ENCODE assay signal across 15 cellular contexts in the genomic region with DNA sequence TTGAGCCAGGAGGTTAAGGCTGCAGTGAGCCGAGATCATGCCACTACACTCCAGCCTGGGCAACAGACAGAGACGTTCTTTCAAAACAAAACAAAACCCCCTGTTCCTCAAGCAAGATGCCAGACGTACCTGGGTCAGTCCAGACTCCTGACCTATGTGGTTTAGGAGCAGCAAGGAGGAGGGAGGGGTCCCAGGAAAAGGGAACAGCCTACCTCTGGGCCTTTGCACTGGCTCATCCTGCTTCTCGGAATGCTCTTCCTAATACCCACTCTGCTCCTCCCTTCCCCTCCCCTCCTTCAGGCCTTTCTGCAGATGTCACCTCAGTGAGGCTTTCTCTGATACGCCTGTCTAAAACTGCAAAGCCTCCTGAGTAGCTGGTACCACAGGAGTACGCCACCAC. TPM values are rescaled to one million over a fixed set of nuclear protein-coding genes. Genes with fewer than 3 reads are reported as not detected.
DNase-seq lines count a peak whose midpoint lies in the region; ATAC-seq, FAIRE-seq and TF ChIP-seq lines count a peak whose summit lies in the region.
"Had no signal": no experiment of that assay in that cellular context is flagged by ENCODE, and none has a peak within 500 bp of the region (broad histone marks: within the 10 kb centered on the region; RNA-seq: fewer than 3 reads in every experiment).

No MANE protein-coding gene starts in this region.

- CTCF ChIA-PET in GM12878 (lab: Yijun Ruan, JAX): interaction anchor here (0.8 to 2.5 kb wide), 18 partner anchors 8 to 466 kb away, joined by 3 to 17 read pairs (median 6); a partner anchor contains a TSS

- H4K8ac ChIP-seq in mesenchymal stem cell (ENCODE audit: low read length): no peak overlapping the region

- no peak overlapping the region for H3K4ac ChIP-seq in mesenchymal stem cell (ENCODE audit: low read depth in 1 of 2, low read length in 2 of 2)

- RAD21 ChIA-PET in GM12878 (lab: Charles Lee; ENCODE audit: unreplicated experiment): interaction anchor here (0.7 to 4.3 kb wide), 18 partner anchors 8 to 466 kb away, joined by 3 to 34 read pairs (median 6); a partner anchor contains a TSS

- H4K20me1 ChIP-seq in Loucy (ENCODE audit: insufficient read depth, low read length, poor library complexity, severe bottlenecking) (no peaks in the 10 kb centered on the region), GM12878 (ENCODE audit: control insufficient read depth, insufficient read depth) (no peaks in the 10 kb centered on the region)

- no peak overlapping the region for H3K18ac ChIP-seq in mesenchymal stem cell (ENCODE audit: low read depth in 1 of 2, low read length in 2 of 2)

- H3K23ac ChIP-seq in mesenchymal stem cell (ENCODE audit: low read length in 2 of 2): no peak overlapping the region

- no peaks in the 10 kb centered on the region for H3K27me3 Mint-ChIP-seq in activated CD4-positive, alpha-beta T cell treated with anti-CD3 and anti-CD28 coated beads, Interleukin-2, amount 10 ng/mL, durations not matched to agents 24 days and 14 days

- peaks cover 13% of the 10 kb centered on the region for H3K4me1 ChIP-seq in Loucy (ENCODE audit: insufficient read depth, low read length, poor library complexity, severe bottlenecking)
- peaks cover 32% of the 10 kb centered on the region for H3K4me1 ChIP-seq in GM12878 (ENCODE audit: control insufficient read depth, insufficient read depth, low read length)
- H3K4me1 ChIP-seq in rectal smooth muscle tissue (ENCODE audit: control insufficient read depth, insufficient read depth, low read length): peaks cover 7% of the 10 kb centered on the region
- peaks cover 21% of the 10 kb centered on the region for H3K4me1 ChIP-seq in mesenchymal stem cell (ENCODE audit: control insufficient read depth, insufficient read depth, low read depth, low read length)

- no peak overlapping the region for H2BK120ac ChIP-seq in mesenchymal stem cell (ENCODE audit: low read depth, low read length)

- H3K4me2 ChIP-seq in Loucy (ENCODE audit: low read depth, low read length, poor library complexity, severe bottlenecking): no peak overlapping the region
- H3K4me2 ChIP-seq in GM12878 (ENCODE audit: control insufficient read depth, insufficient read depth): peak overlapping the region; percentile 96
- no peak overlapping the region for H3K4me2 ChIP-seq in mesenchymal stem cell (ENCODE audit: low read length, poor library complexity, severe bottlenecking)

- no peak overlapping the region for H2BK15ac ChIP-seq in mesenchymal stem cell (ENCODE audit: low read depth, poor library complexity, severe bottlenecking)

- no peaks in the 10 kb centered on the region for H3F3A ChIP-seq in Loucy (ENCODE audit: low read depth)

- no peaks in the 10 kb centered on the region for H3K36me3 ChIP-seq in Loucy (ENCODE audit: insufficient read depth, low read length)
- peaks cover 0 to 4% of the 10 kb centered on the region in 2 experiments; a peak in 1 of 4 replicates for H3K36me3 ChIP-seq in GM12878 (ENCODE audit: control insufficient read depth in 2 of 2, insufficient read depth in 2 of 2, low read length in 1 of 2)
- H3K36me3 ChIP-seq in rectal smooth muscle tissue (ENCODE audit: control insufficient read depth, insufficient read depth, low read length): no peaks in the 10 kb centered on the region
- H3K36me3 ChIP-seq in mesenchymal stem cell (ENCODE audit: control insufficient read depth in 1 of 2, insufficient read depth in 2 of 2, low read depth in 1 of 2, low read length in 2 of 2): peaks cover 0 to 3% of the 10 kb centered on the region in 2 experiments
- H3K36me3 ChIP-seq: colonic mucosa, esophagus squamous epithelium, tibial nerve had no signal

- no peaks in the 10 kb centered on the region for H3K27me3 ChIP-seq in Loucy (ENCODE audit: insufficient read depth, low read length, poor library complexity, severe bottlenecking)
- H3K27me3 ChIP-seq in GM12878 (replicated peaks in 1 of 2; ENCODE audit: control insufficient read depth in 2 of 2, insufficient read depth in 2 of 2, low read length in 1 of 2): no peaks in the 10 kb centered on the region
- H3K27me3 ChIP-seq in rectal smooth muscle tissue (ENCODE audit: control insufficient read depth, insufficient read depth, low read length): no peaks in the 10 kb centered on the region
- H3K27me3 ChIP-seq in mesenchymal stem cell (ENCODE audit: control insufficient read depth in 1 of 2, insufficient read depth in 1 of 2, low read length in 2 of 2): peaks cover 0 to 13% of the 10 kb centered on the region in 2 experiments
- H3K27me3 ChIP-seq: colonic mucosa, esophagus squamous epithelium, tibial nerve had no signal

- H3K79me1 ChIP-seq in mesenchymal stem cell (replicated peaks; ENCODE audit: low read length, poor library complexity, severe bottlenecking): no peaks in the 10 kb centered on the region

- H3K4me3 Mint-ChIP-seq in activated CD4-positive, alpha-beta T cell treated with anti-CD3 and anti-CD28 coated beads, Interleukin-2, amount 10 ng/mL, durations not matched to agents 24 days and 14 days: peak overlapping the region; percentile 95

- no peak overlapping the region for H2BK5ac ChIP-seq in mesenchymal stem cell (ENCODE audit: low read depth, low read length, poor library complexity, severe bottlenecking)

- H2AK5ac ChIP-seq in mesenchymal stem cell (ENCODE audit: low read length, severe bottlenecking): no peak overlapping the region

- no peak for ATAC-seq in GM12878
- ATAC-seq in GM21576 (IDR thresholded peaks at IDR 0.05; ENCODE audit: unreplicated experiment): no peak
- ATAC-seq in GM18502 (IDR thresholded peaks at IDR 0.05; ENCODE audit: poor library complexity, unreplicated experiment): no peak
- ATAC-seq: left colon had no signal

- no peak for TF ChIP-seq CTCF in Loucy (conservative IDR thresholded peaks at IDR 0.05; ENCODE audit: low read length)
- no peak for TF ChIP-seq CTCF in GM12878 (IDR thresholded peaks at IDR 0.05 in 2 of 3, conservative IDR thresholded peaks at IDR 0.05 in 1 of 3; ENCODE audit: control insufficient read depth in 2 of 3, extremely low read depth in 1 of 3, insufficient read depth in 1 of 3, low read depth in 3 of 3, low read length in 3 of 3)

- no peaks in the 10 kb centered on the region for H3K9me2 ChIP-seq in Loucy (replicated peaks; ENCODE audit: low read depth, low read length)

- TF ChIP-seq RAD21 in GM12878 (IDR thresholded peaks at IDR 0.05; ENCODE audit: insufficient read depth, low read depth, low read length): no peak

- peak overlapping the region; percentile 64 for H3K9ac ChIP-seq in Loucy (ENCODE audit: low read depth, low read length, poor library complexity, severe bottlenecking)
- H3K9ac ChIP-seq in GM12878 (ENCODE audit: control insufficient read depth, insufficient read depth, low read length): no peak overlapping the region
- H3K9ac ChIP-seq in rectal smooth muscle tissue (ENCODE audit: low read length): no peak overlapping the region
- H3K9ac ChIP-seq in mesenchymal stem cell (ENCODE audit: low read length): no peak overlapping the region

- no peak overlapping the region for H4K91ac ChIP-seq in mesenchymal stem cell (ENCODE audit: low read length)

- H2AFZ ChIP-seq in Loucy (ENCODE audit: low read length): no peak overlapping the region
- H2AFZ ChIP-seq in GM12878 (ENCODE audit: control insufficient read depth, low read depth, low read length): no peak overlapping the region
- no peak overlapping the region for H2AFZ ChIP-seq in mesenchymal stem cell (ENCODE audit: low read depth, low read length)

- no peak overlapping the region for H3K14ac ChIP-seq in mesenchymal stem cell (ENCODE audit: low read length in 2 of 2)

- intact Hi-C loops in activated CD4-positive, alpha-beta T cell treated with anti-CD3 and anti-CD28 coated beads, Interleukin-2, amount 10 ng/mL, durations not matched to agents 24 days and 14 days (cut with micrococcal nuclease): no loop called here
- intact Hi-C loops in GM12878 (cut with micrococcal nuclease; ENCODE audit: unreplicated experiment): loop anchor here (5.0 kb wide), 1 partner anchor 64 kb away; a partner anchor contains a TSS

- TF ChIP-seq EP300 in GM12878 (IDR thresholded peaks at IDR 0.05; ENCODE audit: borderline replicate concordance in 1 of 2, control insufficient read depth in 1 of 2, low read depth in 2 of 2, low read length in 2 of 2): no peak

- no peaks in the 10 kb centered on the region for H3K9me3 Mint-ChIP-seq in activated CD4-positive, alpha-beta T cell treated with anti-CD3 and anti-CD28 coated beads, Interleukin-2, amount 10 ng/mL, durations not matched to agents 24 days and 14 days

- H2BK12ac ChIP-seq in mesenchymal stem cell (ENCODE audit: low read length in 2 of 2): no peak overlapping the region

- in situ Hi-C loops in GM12878 (cut with MboI): loop anchor here (5.0 kb wide), 1 partner anchor 316 kb away; no protein-coding TSS in a partner anchor

- H3K9me3 ChIP-seq in Loucy (ENCODE audit: insufficient read depth, low read depth, low read length) (no peaks in the 10 kb centered on the region), GM12878 (replicated peaks; ENCODE audit: control insufficient read depth, insufficient read depth, low read length) (no peaks in the 10 kb centered on the region), mesenchymal stem cell (ENCODE audit: control insufficient read depth, low read length) (no peaks in the 10 kb centered on the region)
- H3K9me3 ChIP-seq: colonic mucosa, esophagus squamous epithelium, tibial nerve had no signal

- H3K27ac ChIP-seq in GM12878 (ENCODE audit: control insufficient read depth, insufficient read depth) (no peak overlapping the region), rectal smooth muscle tissue (ENCODE audit: low read depth, low read length) (no peak overlapping the region), mesenchymal stem cell (ENCODE audit: low read length, poor library complexity, severe bottlenecking) (no peak overlapping the region)

- no peak for FAIRE-seq in GM12878 (lab: Jason Lieb, UNC)

- 96% methylated on average over 6 of the region's 6 CpGs for WGBS in GM12878 (ENCODE audit: insufficient coverage, insufficient replicate concordance, low lambda C conversion rate, missing lambda C conversion rate)
- WGBS in mesenchymal stem cell: 89% methylated on average over 4 of the region's 6 CpGs

- DNase-seq in activated CD4-positive, alpha-beta T cell treated with anti-CD3 and anti-CD28 coated beads, Interleukin-2, amount 10 ng/mL, durations not matched to agents 24 days and 14 days: no peak
- no peak for DNase-seq in activated CD4-positive, alpha-beta T cell treated with anti-CD3 and anti-CD28 coated beads for 48 hours
- DNase-seq in GM12878 (ENCODE audit: low read depth, low spot score): no peak
- no peak for DNase-seq in mesenchymal stem cell
- DNase-seq: aorta, Calu3, esophagus squamous epithelium, retina had no signal

- BruUV-seq in GM12878 (replicated peaks; lab: Mats Ljungman, UMichigan): TSS peak; percentile 73

- SMC1A ChIA-PET in GM12878 (lab: Charles Lee; ENCODE audit: uncharacterized antibody, unreplicated experiment): interaction anchor here (0.8 to 4.6 kb wide), 15 partner anchors 8 to 466 kb away, joined by 3 to 39 read pairs (median 5); a partner anchor contains a TSS

- peaks cover 36% of the 10 kb centered on the region for H3K4me1 Mint-ChIP-seq in activated CD4-positive, alpha-beta T cell treated with anti-CD3 and anti-CD28 coated beads, Interleukin-2, amount 10 ng/mL, durations not matched to agents 24 days and 14 days

- H3K27ac Mint-ChIP-seq in activated CD4-positive, alpha-beta T cell treated with anti-CD3 and anti-CD28 coated beads, Interleukin-2, amount 10 ng/mL, durations not matched to agents 24 days and 14 days: peak overlapping the region; percentile 89

- no peaks in the 10 kb centered on the region for H3K79me2 ChIP-seq in Loucy (ENCODE audit: insufficient read depth, low read length)
- no peaks in the 10 kb centered on the region for H3K79me2 ChIP-seq in GM12878 (ENCODE audit: control insufficient read depth, insufficient read depth, low read length)

- no peak for TF ChIP-seq POLR2A in GM12878 (IDR thresholded peaks at IDR 0.05; ENCODE audit: low read depth, low read length)

- POLR2A ChIA-PET in GM12878 (lab: Charles Lee): interaction anchor here (0.6 to 9.7 kb wide), 10 partner anchors 8 to 1221 kb away, joined by 3 to 144 read pairs (median 11); a partner anchor contains a TSS

- H3K4me3 ChIP-seq in Loucy (ENCODE audit: low read length, poor library complexity, severe bottlenecking) (no peak overlapping the region), GM12878 (no peak overlapping the region), rectal smooth muscle tissue (ENCODE audit: low read length) (peak overlapping the region; percentile 13), mesenchymal stem cell (ENCODE audit: insufficient read depth in 1 of 2, low read depth in 1 of 2, low read length in 2 of 2) (no peak overlapping the region)

- H3K36me3 Mint-ChIP-seq in activated CD4-positive, alpha-beta T cell treated with anti-CD3 and anti-CD28 coated beads, Interleukin-2, amount 10 ng/mL, durations not matched to agents 24 days and 14 days (ENCODE audit: low read depth): peaks cover 42% of the 10 kb centered on the region

RNA-seq across cellular contexts. Expression of a gene that starts 9.5 kb away (rescaled TPM):
- 62.7 and 68.9 TPM in 2 replicates for total RNA-seq in activated CD4-positive, alpha-beta T cell treated with anti-CD3 and anti-CD28 coated beads, Interleukin-2, amount 10 ng/mL, durations not matched to agents 24 days and 14 days
- 42.0 and 48.1 TPM in 2 replicates for total RNA-seq in GM12878 (2013; cell fraction: nucleolus; rRNA removed)
- total RNA-seq in GM12878 (2014; rRNA removed): 50.8 and 55.1 TPM in 2 replicates
- 35.6 and 37.8 TPM in 2 replicates for total RNA-seq in GM12878 (2014; rRNA removed; fragmentation: Illumina TruSeq; extraction: Trizol)
- total RNA-seq in GM12878 (2021): 51.3 and 54.9 TPM in 2 replicates
- 13.3 TPM for polyA plus RNA-seq in GM12878 (2011; ENCODE audit: low read depth)
- 44.4 and 64.2 TPM in 2 replicates for polyA plus RNA-seq in GM12878 (2011; rRNA removed)
- 67.4 and 81.2 TPM in 2 replicates for polyA plus RNA-seq in GM12878 (2011; cell fraction: cytosol; rRNA removed)
- 88.4 and 106 TPM in 2 replicates for polyA plus RNA-seq in GM12878 (2011; cell fraction: nucleus; rRNA removed)
- polyA plus RNA-seq in GM12878 (2012): 33.6 and 41.0 TPM in 2 replicates
- 29.7 and 36.4 TPM in 2 replicates for polyA plus RNA-seq in GM12878 (2014; fragmentation: Illumina TruSeq; extraction: Trizol)
- 10 to 100 TPM; 14.5 to 16.3 TPM for polyA plus RNA-seq in GM12878 (2014; fragmentation: Nextera tagmentation; extraction: Ambion mirVana)
- polyA plus RNA-seq in GM12878 (2014; rRNA removed): 54.8 and 62.4 TPM in 2 replicates
- 10 to 100 TPM; 46.3 to 48.9 TPM for polyA plus RNA-seq in GM12878 (2016; fragmentation: Nextera tagmentation; extraction: Ambion mirVana)
- polyA minus RNA-seq in GM12878 (2011; rRNA and poly(A)+ RNA removed): 30.0 and 57.5 TPM in 2 replicates
- polyA minus RNA-seq in GM12878 (2011; cell fraction: cytosol; rRNA and poly(A)+ RNA removed): 15.6 and 23.4 TPM in 2 replicates
- 32.0 and 54.9 TPM in 2 replicates for polyA minus RNA-seq in GM12878 (2011; cell fraction: nucleus; rRNA and poly(A)+ RNA removed)
- 1.1 TPM for polyA plus RNA-seq in mesenchymal stem cell (2013, experiment 1 of 2)
- polyA plus RNA-seq in mesenchymal stem cell (2013, experiment 2 of 2): 1.6 TPM

RNA-seq across cellular contexts. Expression of a gene that starts 18.8 kb away (rescaled TPM):
- 686 and 695 TPM in 2 replicates for total RNA-seq in activated CD4-positive, alpha-beta T cell treated with anti-CD3 and anti-CD28 coated beads, Interleukin-2, amount 10 ng/mL, durations not matched to agents 24 days and 14 days
- total RNA-seq in GM12878 (2013; cell fraction: nucleolus; rRNA removed): 172 and 179 TPM in 2 replicates
- total RNA-seq in GM12878 (2014; rRNA removed) (319 and 322 TPM in 2 replicates), GM12878 (2014; rRNA removed; fragmentation: Illumina TruSeq; extraction: Trizol) (240 and 248 TPM in 2 replicates), GM12878 (2021) (512 and 523 TPM in 2 replicates)
- 220 TPM for polyA plus RNA-seq in GM12878 (2011; ENCODE audit: low read depth)
- polyA plus RNA-seq in GM12878 (2011; rRNA removed) (278 and 395 TPM in 2 replicates), GM12878 (2014; fragmentation: Illumina TruSeq; extraction: Trizol) (416 and 440 TPM in 2 replicates), GM12878 (2014; fragmentation: Nextera tagmentation; extraction: Ambion mirVana) (10 to 100 TPM; 32.5 to 92.5 TPM), GM12878 (2014; rRNA removed) (241 and 268 TPM in 2 replicates), GM12878 (2016; fragmentation: Nextera tagmentation; extraction: Ambion mirVana) (100 to 1,000 TPM; 294 to 346 TPM)
- polyA plus RNA-seq in GM12878 (2011; cell fraction: cytosol; rRNA removed): 272 and 344 TPM in 2 replicates
- polyA plus RNA-seq in GM12878 (2011; cell fraction: nucleus; rRNA removed): 447 and 512 TPM in 2 replicates
- 258 and 326 TPM in 2 replicates for polyA plus RNA-seq in GM12878 (2012)
- polyA minus RNA-seq in GM12878 (2011; rRNA and poly(A)+ RNA removed): 348 and 368 TPM in 2 replicates
- 150 and 190 TPM in 2 replicates for polyA minus RNA-seq in GM12878 (2011; cell fraction: cytosol; rRNA and poly(A)+ RNA removed)
- polyA minus RNA-seq in GM12878 (2011; cell fraction: nucleus; rRNA and poly(A)+ RNA removed): 92.8 and 152 TPM in 2 replicates
- polyA plus RNA-seq in mesenchymal stem cell (2013, experiment 1 of 2): 177 TPM
- polyA plus RNA-seq in mesenchymal stem cell (2013, experiment 2 of 2): 181 TPM

RNA-seq across cellular contexts. Expression of a gene that starts 30.9 kb away (rescaled TPM):
- total RNA-seq in activated CD4-positive, alpha-beta T cell treated with anti-CD3 and anti-CD28 coated beads, Interleukin-2, amount 10 ng/mL, durations not matched to agents 24 days and 14 days: 23.6 and 30.1 TPM in 2 replicates
- 29.3 and 37.0 TPM in 2 replicates for total RNA-seq in GM12878 (2013; cell fraction: nucleolus; rRNA removed)
- total RNA-seq in GM12878 (2014; rRNA removed): 27.6 and 29.5 TPM in 2 replicates
- 14.6 and 15.9 TPM in 2 replicates for total RNA-seq in GM12878 (2014; rRNA removed; fragmentation: Illumina TruSeq; extraction: Trizol)
- 22.4 and 22.9 TPM in 2 replicates for total RNA-seq in GM12878 (2021)
- polyA plus RNA-seq in GM12878 (2011; ENCODE audit: low read depth): 12.6 TPM
- polyA plus RNA-seq in GM12878 (2011; rRNA removed): 16.5 and 38.7 TPM in 2 replicates
- polyA plus RNA-seq in GM12878 (2011; cell fraction: cytosol; rRNA removed): 38.0 and 39.8 TPM in 2 replicates
- polyA plus RNA-seq in GM12878 (2011; cell fraction: nucleus; rRNA removed): 63.6 and 64.7 TPM in 2 replicates
- 24.6 and 26.6 TPM in 2 replicates for polyA plus RNA-seq in GM12878 (2012)
- 16.3 and 25.4 TPM in 2 replicates for polyA plus RNA-seq in GM12878 (2014; fragmentation: Illumina TruSeq; extraction: Trizol)
- 1 to 10 TPM; 1.4 to 5.1 TPM for polyA plus RNA-seq in GM12878 (2014; fragmentation: Nextera tagmentation; extraction: Ambion mirVana)
- 21.4 and 25.5 TPM in 2 replicates for polyA plus RNA-seq in GM12878 (2014; rRNA removed)
- 10 to 100 TPM; 25.6 to 27.5 TPM for polyA plus RNA-seq in GM12878 (2016; fragmentation: Nextera tagmentation; extraction: Ambion mirVana)
- 19.3 and 27.0 TPM in 2 replicates for polyA minus RNA-seq in GM12878 (2011; rRNA and poly(A)+ RNA removed)
- 7.1 and 10.3 TPM in 2 replicates for polyA minus RNA-seq in GM12878 (2011; cell fraction: cytosol; rRNA and poly(A)+ RNA removed)
- polyA minus RNA-seq in GM12878 (2011; cell fraction: nucleus; rRNA and poly(A)+ RNA removed): 14.6 and 19.6 TPM in 2 replicates
- 57.6 TPM for polyA plus RNA-seq in mesenchymal stem cell (2013, experiment 1 of 2)
- 54.9 TPM for polyA plus RNA-seq in mesenchymal stem cell (2013, experiment 2 of 2)

RNA-seq across cellular contexts. Expression of a gene that starts 31.2 kb away (rescaled TPM):
- total RNA-seq in activated CD4-positive, alpha-beta T cell treated with anti-CD3 and anti-CD28 coated beads, Interleukin-2, amount 10 ng/mL, durations not matched to agents 24 days and 14 days: 89.2 and 89.7 TPM in 2 replicates
- total RNA-seq in GM12878 (2013; cell fraction: nucleolus; rRNA removed): 5.3 and 5.4 TPM in 2 replicates
- total RNA-seq in GM12878 (2014; rRNA removed): 45.0 and 52.2 TPM in 2 replicates
- total RNA-seq in GM12878 (2014; rRNA removed; fragmentation: Illumina TruSeq; extraction: Trizol): 11.0 and 11.7 TPM in 2 replicates
- total RNA-seq in GM12878 (2021): 47.6 and 54.6 TPM in 2 replicates
- 7.9 TPM for polyA plus RNA-seq in GM12878 (2011; ENCODE audit: low read depth)
- 12.4 and 25.7 TPM in 2 replicates for polyA plus RNA-seq in GM12878 (2011; rRNA removed)
- 39.6 and 60.6 TPM in 2 replicates for polyA plus RNA-seq in GM12878 (2011; cell fraction: cytosol; rRNA removed)
- polyA plus RNA-seq in GM12878 (2011; cell fraction: nucleus; rRNA removed): 19.5 and 32.3 TPM in 2 replicates
- polyA plus RNA-seq in GM12878 (2012): 25.0 and 28.6 TPM in 2 replicates
- 3.7 and 8.6 TPM in 2 replicates for polyA plus RNA-seq in GM12878 (2014; fragmentation: Illumina TruSeq; extraction: Trizol)
- polyA plus RNA-seq in GM12878 (2014; fragmentation: Nextera tagmentation; extraction: Ambion mirVana): 1 to 10 TPM; 1.2 to 4.3 TPM
- 60.9 and 74.0 TPM in 2 replicates for polyA plus RNA-seq in GM12878 (2014; rRNA removed)
- 10 to 100 TPM; 36.3 to 43.5 TPM for polyA plus RNA-seq in GM12878 (2016; fragmentation: Nextera tagmentation; extraction: Ambion mirVana)
- polyA minus RNA-seq in GM12878 (2011; rRNA and poly(A)+ RNA removed): 4.7 and 10.3 TPM in 2 replicates
- polyA minus RNA-seq in GM12878 (2011; cell fraction: cytosol; rRNA and poly(A)+ RNA removed): 7.4 and 8.5 TPM in 2 replicates
- polyA minus RNA-seq in GM12878 (2011; cell fraction: nucleus; rRNA and poly(A)+ RNA removed): 2.5 and 3.3 TPM in 2 replicates
- polyA plus RNA-seq in mesenchymal stem cell (2013, experiment 1 of 2): 23.4 TPM
- polyA plus RNA-seq in mesenchymal stem cell (2013, experiment 2 of 2): 24.8 TPM

RNA-seq across cellular contexts. Expression of a gene that starts 37.0 kb away (rescaled TPM):
- 129 and 130 TPM in 2 replicates for total RNA-seq in activated CD4-positive, alpha-beta T cell treated with anti-CD3 and anti-CD28 coated beads, Interleukin-2, amount 10 ng/mL, durations not matched to agents 24 days and 14 days
- total RNA-seq in GM12878 (2013; cell fraction: nucleolus; rRNA removed): 22.0 and 23.9 TPM in 2 replicates
- total RNA-seq in GM12878 (2014; rRNA removed) (92.4 and 121 TPM in 2 replicates), GM12878 (2014; rRNA removed; fragmentation: Illumina TruSeq; extraction: Trizol) (135 and 138 TPM in 2 replicates), GM12878 (2021) (164 and 165 TPM in 2 replicates)
- polyA plus RNA-seq in GM12878 (2011; ENCODE audit: low read depth): 287 TPM
- polyA plus RNA-seq in GM12878 (2011; rRNA removed) (114 and 139 TPM in 2 replicates), GM12878 (2014; fragmentation: Illumina TruSeq; extraction: Trizol) (147 and 214 TPM in 2 replicates), GM12878 (2014; fragmentation: Nextera tagmentation; extraction: Ambion mirVana) (100 to 1,000 TPM; 104 to 109 TPM), GM12878 (2014; rRNA removed) (284 and 385 TPM in 2 replicates), GM12878 (2016; fragmentation: Nextera tagmentation; extraction: Ambion mirVana) (100 to 1,000 TPM; 248 to 270 TPM)
- polyA plus RNA-seq in GM12878 (2011; cell fraction: cytosol; rRNA removed): 188 and 226 TPM in 2 replicates
- polyA plus RNA-seq in GM12878 (2011; cell fraction: nucleus; rRNA removed): 151 and 189 TPM in 2 replicates
- polyA plus RNA-seq in GM12878 (2012): 228 and 402 TPM in 2 replicates
- polyA minus RNA-seq in GM12878 (2011; rRNA and poly(A)+ RNA removed): 79.9 and 129 TPM in 2 replicates
- polyA minus RNA-seq in GM12878 (2011; cell fraction: cytosol; rRNA and poly(A)+ RNA removed): 35.9 and 40.2 TPM in 2 replicates
- polyA minus RNA-seq in GM12878 (2011; cell fraction: nucleus; rRNA and poly(A)+ RNA removed): 34.5 and 48.4 TPM in 2 replicates
- polyA plus RNA-seq in mesenchymal stem cell (2013, experiment 1 of 2): 137 TPM
- 137 TPM for polyA plus RNA-seq in mesenchymal stem cell (2013, experiment 2 of 2)
